Comparison of ENCODE assay signal across 2 cellular contexts in genomic region chr11:34668583-34669053, GRCh38.
TF ChIP-seq lines count a peak whose summit lies in the region.

No MANE protein-coding gene starts in this region.

TF ChIP-seq in HepG2, 621 proteins besides CTCF, POLR2A, EP300 and RAD21:
- TF ChIP-seq ZNF230 (CRISPR knock-in tag; IDR thresholded peaks at IDR 0.05) (peak; percentile 67; the same call in 1 of the 2 replicates), ZNF607 (CRISPR knock-in tag; IDR thresholded peaks at IDR 0.05; ENCODE audit: borderline replicate concordance) (peak; percentile 11; the same call in 1 of the 2 replicates), NR1H2 (CRISPR knock-in tag; IDR thresholded peaks at IDR 0.05; ENCODE audit: borderline replicate concordance, low read depth) (no peak), ZNF317 (CRISPR knock-in tag; IDR thresholded peaks at IDR 0.05) (0 out of 2 replicates have a peak, but pooled peaks have one; percentile 16), U2AF2 (IDR thresholded peaks at IDR 0.05; ENCODE audit: low read depth, low read length) (no peak), ZNF501 (CRISPR knock-in tag; IDR thresholded peaks at IDR 0.05) (0 out of 2 replicates have a peak, but pooled peaks have one; percentile 21), ZKSCAN1 (IDR thresholded peaks at IDR 0.05; ENCODE audit: low read length) (peak; percentile 90), ZNF678 (CRISPR knock-in tag; IDR thresholded peaks at IDR 0.05) (no peak), HIC2 (CRISPR knock-in tag; IDR thresholded peaks at IDR 0.05; ENCODE audit: low read depth) (peak; percentile 4; the same call in 1 of the 2 replicates), ZNF724P (CRISPR knock-in tag; IDR thresholded peaks at IDR 0.05; ENCODE audit: borderline replicate concordance) (0 out of 2 replicates have a peak, but pooled peaks have one; percentile 12), ZSCAN9 (CRISPR knock-in tag; IDR thresholded peaks at IDR 0.05; ENCODE audit: borderline replicate concordance) (peak; percentile 3; the same call in 1 of the 2 replicates), ZNF34 (CRISPR knock-in tag; IDR thresholded peaks at IDR 0.05; ENCODE audit: borderline replicate concordance) (0 out of 2 replicates have a peak, but pooled peaks have one; percentile 68), ZNF225 (CRISPR knock-in tag; IDR thresholded peaks at IDR 0.05) (no peak), TBX2 (CRISPR knock-in tag; IDR thresholded peaks at IDR 0.05; ENCODE audit: borderline replicate concordance) (peak; percentile 64; the same call in 1 of the 2 replicates), ZBTB34 (CRISPR knock-in tag; IDR thresholded peaks at IDR 0.05) (0 out of 2 replicates have a peak, but pooled peaks have one; percentile 2)
- TF ChIP-seq, protein P1, sequence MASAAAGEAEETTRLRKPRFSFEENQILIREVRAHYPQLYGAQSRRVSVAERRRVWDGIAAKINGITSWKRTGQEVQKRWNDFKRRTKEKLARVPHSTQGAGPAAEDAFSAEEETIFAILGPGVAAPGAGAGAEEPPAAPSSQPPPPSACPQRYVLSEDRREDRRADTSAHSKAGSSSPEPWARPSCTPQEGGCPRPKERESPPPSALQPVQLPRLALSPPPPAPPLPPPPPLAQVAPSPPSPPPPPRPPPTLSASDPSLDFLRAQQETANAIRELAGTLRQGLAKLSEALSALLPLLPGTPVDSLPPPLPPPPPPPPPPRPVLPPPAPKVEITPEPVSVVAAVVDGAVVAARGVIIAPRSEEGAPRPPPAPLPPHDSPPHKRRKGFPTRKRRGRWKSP (CRISPR knock-in tag; IDR thresholded peaks at IDR 0.05), result 0 out of 2 replicates have a peak, but pooled peaks have one; percentile 18

TF ChIP-seq in K562, 482 proteins besides CTCF, POLR2A, EP300 and RAD21:
- TF ChIP-seq ZKSCAN1 (IDR thresholded peaks at IDR 0.05; ENCODE audit: low read depth, low read length) (0 out of 2 replicates have a peak, but pooled peaks have one; percentile 18), ZNF316 (IDR thresholded peaks at IDR 0.05) (no peak), PTRF (tag; IDR thresholded peaks at IDR 0.05) (no peak), ZNF165 (CRISPR knock-in tag; IDR thresholded peaks at IDR 0.05; ENCODE audit: borderline replicate concordance) (no peak)
